Comparison of ENCODE assay signal across 10 cellular contexts in genomic region chr5:44862808-44863207, GRCh38. TPM values are rescaled to one million over a fixed set of nuclear protein-coding genes. Genes with fewer than 3 reads are reported as not detected.
DNase-seq lines count a peak whose midpoint lies in the region; ATAC-seq, FAIRE-seq and TF ChIP-seq lines count a peak whose summit lies in the region.
"Had no signal": no experiment of that assay in that cellular context is flagged by ENCODE, and none has a peak within 500 bp of the region (broad histone marks: within the 10 kb centered on the region; RNA-seq: fewer than 3 reads in every experiment).

No MANE protein-coding gene starts in this region.

- no peaks in the 10 kb centered on the region for H3K27me3 ChIP-seq in KMS-11 (ENCODE audit: insufficient read depth, low read depth)
- no peaks in the 10 kb centered on the region for H3K27me3 ChIP-seq in endodermal cell (ENCODE audit: control insufficient read depth, insufficient read depth, low read length, poor library complexity, severe bottlenecking)
- H3K27me3 ChIP-seq: SJCRH30 had no signal

- H3K4me3 Mint-ChIP-seq in endodermal cell, result no peak overlapping the region

- H3K9me3 ChIP-seq in endodermal cell (ENCODE audit: control insufficient read depth, low read length), result no peaks in the 10 kb centered on the region
- H3K9me3 ChIP-seq: SJCRH30 had no signal

- WGBS in endodermal cell (ENCODE audit: insufficient coverage in 1 of 2, insufficient read length in 1 of 2), 2 experiments, result 63 to 71% methylated on average over 1 of the region's 1 CpG

- no peaks in the 10 kb centered on the region for H3K9me3 Mint-ChIP-seq in endodermal cell

- H2AFZ ChIP-seq in KMS-11 (ENCODE audit: low read depth), result no peak overlapping the region

- no peaks in the 10 kb centered on the region for H4K20me1 ChIP-seq in KMS-11 (ENCODE audit: insufficient read depth)

- peak; percentile 75 for ATAC-seq in GM18909 (IDR thresholded peaks at IDR 0.05; ENCODE audit: poor library complexity, unreplicated experiment)
- no peak for ATAC-seq in GM21526 (IDR thresholded peaks at IDR 0.05; ENCODE audit: low FRiP score, unreplicated experiment)
- no peak for ATAC-seq in GM18520 (IDR thresholded peaks at IDR 0.05; ENCODE audit: unreplicated experiment)

- H3K4me1 Mint-ChIP-seq in endodermal cell, result peaks cover 1% of the 10 kb centered on the region

- H3K4me3 ChIP-seq in AG10803 (ENCODE audit: low read length) (no peak overlapping the region), KMS-11 (IDR thresholded peaks at IDR 0.05; ENCODE audit: insufficient read depth, low read depth, low read length) (no peak overlapping the region), endodermal cell (ENCODE audit: low read length) (no peak overlapping the region)
- H3K4me3 ChIP-seq: SJCRH30 had no signal

- no peak overlapping the region for H3K27ac Mint-ChIP-seq in endodermal cell

- TF ChIP-seq CTCF in AG10803 (conservative IDR thresholded peaks at IDR 0.05; ENCODE audit: low read length) (peak; percentile 35), KMS-11 (conservative IDR thresholded peaks at IDR 0.05; ENCODE audit: low read depth, low read length) (peak; percentile 44; the same call in 1 of the 2 replicates), endodermal cell (conservative IDR thresholded peaks at IDR 0.05) (peak; percentile 66)

- H3K9ac ChIP-seq in KMS-11 (no peak overlapping the region), endodermal cell (ENCODE audit: extremely low read depth, low read length, poor library complexity, severe bottlenecking) (no peak overlapping the region)

- no peaks in the 10 kb centered on the region for H3K27me3 Mint-ChIP-seq in endodermal cell (ENCODE audit: insufficient read depth)

- H3K79me2 ChIP-seq in KMS-11 (ENCODE audit: insufficient read depth, low read depth), result no peaks in the 10 kb centered on the region

- DNase-seq in AG10803 (ENCODE audit: low read depth) (peak; percentile 12), endodermal cell (no peak), germinal center (ENCODE audit: low spot score) (no peak), GM19239 (ENCODE audit: insufficient read length, low spot score) (no peak)
- DNase-seq: cerebellar nuclear complex had no signal

- no peak for FAIRE-seq in GM19239 (lab: Jason Lieb, UNC)

- H3K36me3 ChIP-seq in KMS-11 (ENCODE audit: insufficient read depth) (no peaks in the 10 kb centered on the region), endodermal cell (ENCODE audit: control insufficient read depth, insufficient read depth, low read length) (no peaks in the 10 kb centered on the region)
- H3K36me3 ChIP-seq: SJCRH30 had no signal

- H3K4me2 ChIP-seq in KMS-11, result no peak overlapping the region

- H3K27ac ChIP-seq in KMS-11 (no peak overlapping the region), endodermal cell (ENCODE audit: low read depth, low read length) (no peak overlapping the region)
- H3K27ac ChIP-seq: SJCRH30 had no signal

- H3K4me1 ChIP-seq in KMS-11 (ENCODE audit: low read depth, poor library complexity, severe bottlenecking) (no peaks in the 10 kb centered on the region), endodermal cell (ENCODE audit: control insufficient read depth, insufficient read depth, low read length) (no peaks in the 10 kb centered on the region)
- H3K4me1 ChIP-seq: SJCRH30 had no signal

- H3K36me3 Mint-ChIP-seq in endodermal cell (ENCODE audit: low read depth), result no peaks in the 10 kb centered on the region

RNA-seq across cellular contexts. Expression of gene MRPS30, which starts 54.1 kb away (rescaled TPM):
- total RNA-seq in endodermal cell, result 10 to 100 TPM; 47.1 to 54.2 TPM
- polyA plus RNA-seq in endodermal cell (2013, experiment 1 of 2), result 48.6 TPM
- 44.3 TPM for polyA plus RNA-seq in endodermal cell (2013, experiment 2 of 2)
